In the genomic region with DNA sequence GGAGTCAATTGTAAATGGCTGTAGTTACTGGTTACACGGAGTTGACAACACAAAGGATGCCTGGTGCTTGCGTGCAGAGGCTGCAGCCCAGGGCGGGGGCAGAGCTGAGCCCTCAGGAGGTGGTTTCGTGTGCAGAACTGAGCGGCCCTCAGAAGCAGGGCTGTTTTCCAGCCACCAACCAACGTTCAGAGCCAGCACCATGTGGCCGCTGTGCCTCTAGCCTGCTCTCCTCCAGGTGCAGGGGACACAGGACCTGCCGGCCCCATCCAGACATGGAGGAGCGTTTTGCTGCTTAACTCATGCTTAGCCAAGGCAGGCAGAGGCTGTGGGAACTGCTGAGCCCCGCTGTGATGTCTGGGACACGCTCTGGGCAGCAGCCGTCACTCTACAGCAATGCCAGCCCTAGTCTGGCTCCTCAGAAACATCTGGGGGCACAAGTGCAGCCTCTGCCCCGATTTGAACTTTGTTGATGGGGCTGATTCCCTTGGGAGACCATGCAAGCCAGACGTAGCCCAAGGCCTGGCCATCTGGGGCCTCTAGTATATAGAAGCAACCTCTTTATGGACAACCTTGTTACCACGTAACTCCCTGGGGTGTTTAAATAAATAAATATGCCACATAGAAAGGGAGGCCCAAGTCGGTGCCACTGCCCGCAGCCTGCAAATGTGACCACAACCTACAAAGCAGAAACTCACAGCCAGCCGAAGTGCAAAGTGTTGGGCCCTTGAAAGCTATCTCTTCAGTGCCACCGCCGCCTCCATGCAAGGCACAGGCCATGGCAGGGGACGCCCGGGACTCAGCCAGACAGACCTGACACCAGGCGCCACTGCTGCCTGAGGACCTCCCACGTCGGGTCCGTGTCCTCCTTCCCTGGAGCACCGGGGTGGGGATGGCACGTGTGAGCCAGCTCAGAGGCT, we compare ENCODE assay signal across 15 cellular contexts. TPM values are rescaled to one million over a fixed set of nuclear protein-coding genes. Genes with fewer than 3 reads are reported as not detected.
A peak's percentile ranks its signal among the peaks of the same experiment; 100 is the strongest.
DNase-seq lines count a peak whose midpoint lies in the region; FAIRE-seq and TF ChIP-seq lines count a peak whose summit lies in the region.
"Had no signal": no experiment of that assay in that cellular context is flagged by ENCODE, and none has a peak within 500 bp of the region (broad histone marks: within the 10 kb centered on the region; RNA-seq: fewer than 3 reads in every experiment).

No MANE protein-coding gene starts in this region.

- no peaks in the 10 kb centered on the region for H3K9me3 ChIP-seq in BE2C
- H3K9me3 ChIP-seq in HUES64 (ENCODE audit: insufficient read depth, low read depth, low read length), result no peaks in the 10 kb centered on the region
- H3K9me3 ChIP-seq in kidney (ENCODE audit: control insufficient read depth in 1 of 2, low read length in 2 of 2), result no peaks in the 10 kb centered on the region
- H3K9me3 ChIP-seq: HAP-1 had no signal

- DNase-seq in BE2C (peak; percentile 83), SHP77 (lab: John Stamatoyannopoulos, UW) (peak; percentile 7 to 27), kidney (peak; percentile 68), NCI-H1694 (lab: John Stamatoyannopoulos, UW) (no peak), kidney glomerular epithelial cell (lab: John Stamatoyannopoulos, UW) (no peak), chondrocyte (ENCODE audit: low spot score) (no peak), Ammon's horn (ENCODE audit: low spot score) (no peak)
- DNase-seq: activated CD4-positive, alpha-beta T cell treated with anti-CD3 and anti-CD28 coated beads, Interleukin-2, amount 10 ng/mL, durations not matched to agents 24 days and 14 days; brain microvascular endothelial cell; NCI-H1694 treated with DMSO at 0.1 percent for 48 hours had no signal

- intact Hi-C loops in kidney (cut with DNase I), result no loop called here

- H3K36me3 ChIP-seq in BE2C (no peaks in the 10 kb centered on the region; the same call in 1 of the 2 replicates), HUES64 (ENCODE audit: insufficient read depth, low read length) (peaks cover 42% of the 10 kb centered on the region), kidney (ENCODE audit: control insufficient read depth in 1 of 2, insufficient read depth in 2 of 2, low read length in 2 of 2) (peaks cover 15 to 21% of the 10 kb centered on the region in 2 donors)
- H3K36me3 ChIP-seq: brain microvascular endothelial cell, HAP-1 had no signal

- H3K9me3 Mint-ChIP-seq in chondrocyte (ENCODE audit: low read depth), result no peaks in the 10 kb centered on the region

- FAIRE-seq in kidney (lab: Jason Lieb, UNC), result no peak
- FAIRE-seq: islet of Langerhans had no signal

- H3K4me1 Mint-ChIP-seq in chondrocyte (ENCODE audit: low read depth), result no peaks in the 10 kb centered on the region

- H3K27ac ChIP-seq in HUES64 (ENCODE audit: low read depth, low read length), result peak overlapping the region; percentile 26; the same call in 1 of the 2 replicates
- no peak overlapping the region for H3K27ac ChIP-seq in kidney (ENCODE audit: low read depth in 2 of 2, low read length in 2 of 2)
- H3K27ac ChIP-seq: brain microvascular endothelial cell had no signal

- no peak overlapping the region for H3K9ac ChIP-seq in HUES64 (ENCODE audit: low read depth, low read length)
- H3K9ac ChIP-seq in kidney (ENCODE audit: low read length in 2 of 2), result no peak overlapping the region

- 93% methylated on average over 28 of the region's 28 CpGs for WGBS in HUES64

- H3K27me3 ChIP-seq in BE2C (no peaks in the 10 kb centered on the region), HUES64 (ENCODE audit: insufficient read depth, low read length) (no peaks in the 10 kb centered on the region)
- H3K27me3 ChIP-seq: brain microvascular endothelial cell had no signal

- H3K4me3 Mint-ChIP-seq in chondrocyte (ENCODE audit: unreplicated experiment), result no peak overlapping the region
- H3K4me3 Mint-ChIP-seq: activated CD4-positive, alpha-beta T cell treated with anti-CD3 and anti-CD28 coated beads, Interleukin-2, amount 10 ng/mL, durations not matched to agents 24 days and 14 days had no signal

- no peak for TF ChIP-seq CTCF in BE2C (IDR thresholded peaks at IDR 0.05; ENCODE audit: low read depth, low read length)
- TF ChIP-seq CTCF in kidney (IDR thresholded peaks at IDR 0.05; ENCODE audit: borderline replicate concordance, extremely low read depth, insufficient read depth), result no peak
- no peak for TF ChIP-seq CTCF in chondrocyte (IDR thresholded peaks at IDR 0.05)

- H3K4me3 ChIP-seq in BE2C (ENCODE audit: low read depth, low read length) (no peak overlapping the region), HUES64 (ENCODE audit: low read length) (no peak overlapping the region), kidney (ENCODE audit: low read length in 2 of 2) (no peak overlapping the region)
- H3K4me3 ChIP-seq: HAP-1 had no signal

- peaks cover 4% of the 10 kb centered on the region for H3K36me3 Mint-ChIP-seq in chondrocyte (ENCODE audit: low read depth)

- no peak overlapping the region for H3K27ac Mint-ChIP-seq in chondrocyte (ENCODE audit: unreplicated experiment)
- H3K27ac Mint-ChIP-seq: activated CD4-positive, alpha-beta T cell treated with anti-CD3 and anti-CD28 coated beads, Interleukin-2, amount 10 ng/mL, durations not matched to agents 24 days and 14 days; activated naive CD4-positive, alpha-beta T cell treated with anti-CD3 and anti-CD28 coated beads, Interleukin-2, amount 50 U/mL, for 72 hours had no signal

- peaks cover 7% of the 10 kb centered on the region for H3K4me1 ChIP-seq in BE2C
- no peaks in the 10 kb centered on the region for H3K4me1 ChIP-seq in HUES64 (ENCODE audit: insufficient read depth, low read length)
- H3K4me1 ChIP-seq in kidney (ENCODE audit: control insufficient read depth in 1 of 2, insufficient read depth in 1 of 2, low read depth in 1 of 2, low read length in 2 of 2), result no peaks in the 10 kb centered on the region
- H3K4me1 ChIP-seq: HAP-1 had no signal

- peaks cover 7% of the 10 kb centered on the region for H3K27me3 Mint-ChIP-seq in chondrocyte (ENCODE audit: low read depth)
- H3K27me3 Mint-ChIP-seq: activated CD4-positive, alpha-beta T cell treated with anti-CD3 and anti-CD28 coated beads, Interleukin-2, amount 10 ng/mL, durations not matched to agents 24 days and 14 days had no signal

RNA-seq across cellular contexts. Expression of gene NKD2, which starts 42.1 kb away (rescaled TPM):
- 2.1 TPM for polyA plus RNA-seq in BE2C (2012; ENCODE audit: insufficient read depth, insufficient read length, low read depth)
- 8.2 TPM for polyA plus RNA-seq in HUES64 (2013, experiment 1 of 2)
- 14.6 TPM for polyA plus RNA-seq in HUES64 (2013, experiment 2 of 2)
- total RNA-seq in kidney (14.1 TPM), chondrocyte (not detected in 3 replicates)
- polyA plus RNA-seq in kidney (ENCODE audit: insufficient read depth, low read depth, low replicate concordance), result 7.9 TPM
- total RNA-seq: LHCN-M2 had no signal

Comparison
In these comparisons a context has a peak if more than half of its experiments do, and no peak if none do; other contexts are left out.
1. DNase-seq: peak in BE2C (single experiment), SHP77 (2 of 2) and kidney (single experiment); none in NCI-H1694 (single experiment), kidney glomerular epithelial cell (single experiment), chondrocyte (single experiment) and Ammon's horn (single experiment).
2. RNA of gene NKD2, which starts 42.1 kb away (total RNA-seq): 14.1 TPM in kidney (single experiment); not detected in chondrocyte; every median in the first group is over 10 times any median in the second.